Comparison of ENCODE assay signal across 18 cellular contexts in genomic region chr11:66227700-66228099, GRCh38. TPM values are rescaled to one million over a fixed set of nuclear protein-coding genes. Genes with fewer than 3 reads are reported as not detected.
"Had no signal": no experiment of that assay in that cellular context is flagged by ENCODE, and none has a peak within 500 bp of the region (broad histone marks: within the 10 kb centered on the region; RNA-seq: fewer than 3 reads in every experiment).

No MANE protein-coding gene starts in this region.

- H3K4me3 ChIP-seq: adrenal gland, lung, spleen had no signal

- H3K27me3 ChIP-seq: adrenal gland, foreskin keratinocyte, spleen had no signal

- H3K9me3 Mint-ChIP-seq: activated CD4-positive, alpha-beta T cell treated with anti-CD3 and anti-CD28 coated beads, Interleukin-2, amount 10 ng/mL, durations not matched to agents 7 days and 5 days; dendritic cell treated with granulocyte-macrophage colony-stimulating factor and Interleukin-4, amounts not matched to agents 40 ng/mL and 50 ng/mL, for 4 days; naive thymus-derived CD8-positive, alpha-beta T cell had no signal

- ATAC-seq: naive thymus-derived CD8-positive, alpha-beta T cell; stimulated activated naive CD8-positive, alpha-beta T cell treated with anti-CD3 and anti-CD28 coated beads, Interleukin-15, Interleukin-2, amounts not matched to agents 100 U/mL and 50 U/mL, for 24 hours had no signal

- H3K4me1 ChIP-seq: adrenal gland, foreskin keratinocyte had no signal

- H3K27me3 Mint-ChIP-seq: activated CD4-positive, alpha-beta T cell treated with anti-CD3 and anti-CD28 coated beads, Interleukin-2, amount 10 ng/mL, durations not matched to agents 7 days and 5 days; activated naive CD8-positive, alpha-beta T cell; dendritic cell treated with granulocyte-macrophage colony-stimulating factor and Interleukin-4, amounts not matched to agents 40 ng/mL and 50 ng/mL, for 4 days; naive thymus-derived CD8-positive, alpha-beta T cell; progenitor cell of endocrine pancreas had no signal

- H3K27ac ChIP-seq: adrenal gland, foreskin keratinocyte, spleen had no signal

- H3K9me3 ChIP-seq: adrenal gland, spleen had no signal

- FAIRE-seq: kidney had no signal

- DNase-seq: activated CD4-positive, alpha-beta T cell treated with anti-CD3 and anti-CD28 coated beads, Interleukin-2, amount 10 ng/mL, durations not matched to agents 7 days and 5 days; activated CD4-positive, CD25-positive, alpha-beta regulatory T cell treated with anti-CD3 and anti-CD28 coated beads, Interleukin-2, amount 50 U/mL, for 72 hours; activated T-cell treated with anti-CD3 and anti-CD28 coated beads, Interleukin-2, amount 50 U/mL, for 1 hour; adrenal gland; effector CD8-positive, alpha-beta T cell; naive thymus-derived CD8-positive, alpha-beta T cell; retina; spleen; stimulated activated CD4-positive, alpha-beta T cell treated with anti-CD3 and anti-CD28 coated beads, Interleukin-4, amount 100 ng/mL, for 1 hour; stimulated activated naive CD8-positive, alpha-beta T cell treated with anti-CD3 and anti-CD28 coated beads, Interleukin-15, Interleukin-2, amounts not matched to agents 100 U/mL and 50 U/mL, for 24 hours had no signal

- H3K4me3 Mint-ChIP-seq: activated CD4-positive, alpha-beta T cell treated with anti-CD3 and anti-CD28 coated beads, Interleukin-2, amount 10 ng/mL, durations not matched to agents 7 days and 5 days; activated naive CD8-positive, alpha-beta T cell; dendritic cell treated with granulocyte-macrophage colony-stimulating factor and Interleukin-4, amounts not matched to agents 40 ng/mL and 50 ng/mL, for 4 days; naive thymus-derived CD8-positive, alpha-beta T cell had no signal

- H3K27ac Mint-ChIP-seq: activated CD4-positive, alpha-beta T cell treated with anti-CD3 and anti-CD28 coated beads, Interleukin-2, amount 10 ng/mL, durations not matched to agents 7 days and 5 days; activated naive CD8-positive, alpha-beta T cell; dendritic cell treated with granulocyte-macrophage colony-stimulating factor and Interleukin-4, amounts not matched to agents 40 ng/mL and 50 ng/mL, for 4 days had no signal

- H3K36me3 Mint-ChIP-seq: activated naive CD8-positive, alpha-beta T cell had no signal

RNA-seq across cellular contexts. Expression of gene CNIH2, which starts 50.3 kb away (rescaled TPM):
- total RNA-seq: glomerular endothelial cell, subcutaneous adipose tissue had no signal
- polyA plus RNA-seq: naive thymus-derived CD8-positive, alpha-beta T cell had no signal
